29 cellular contexts compared by ENCODE assay signal in the genomic region with DNA sequence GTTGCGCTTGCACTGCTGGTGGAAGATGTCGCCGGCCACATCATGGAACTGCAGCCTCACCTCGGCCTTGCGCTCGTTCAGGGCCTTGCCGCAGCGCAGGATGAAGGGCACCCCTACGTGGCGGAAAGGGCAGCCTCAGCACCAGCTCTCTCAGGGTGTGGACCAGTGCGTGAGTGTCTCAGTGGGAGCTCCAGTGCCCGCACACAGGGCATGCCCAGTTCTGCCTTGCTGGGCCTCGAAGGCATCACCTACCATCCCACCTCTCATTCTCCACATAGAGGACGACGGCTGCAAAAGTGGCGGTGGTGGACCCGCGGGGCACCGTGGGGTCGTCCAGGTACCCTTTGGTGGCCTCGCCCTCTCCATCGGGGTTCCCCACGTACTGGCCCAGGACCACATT.
"Had no signal": no experiment of that assay in that cellular context is flagged by ENCODE, and none has a peak within 500 bp of the region (broad histone marks: within the 10 kb centered on the region; RNA-seq: fewer than 3 reads in every experiment).

No MANE protein-coding gene starts in this region.

- H3K27ac ChIP-seq: adrenal gland, body of pancreas, esophagus squamous epithelium, gastroesophageal sphincter had no signal

- ATAC-seq: activated CD4-positive, alpha-beta T cell treated with anti-CD3 and anti-CD28 coated beads for 36 hours; activated CD8-positive, alpha-beta memory T cell treated with anti-CD3 and anti-CD28 coated beads, Interleukin-2, amount 10 ng/mL, durations not matched to agents 7 days and 5 days; activated CD8-positive, alpha-beta T cell treated with anti-CD3 and anti-CD28 coated beads, Interleukin-2, amount 10 ng/mL, durations not matched to agents 7 days and 5 days; activated naive CD8-positive, alpha-beta T cell treated with anti-CD3 and anti-CD28 coated beads, Interleukin-2, amount 50 U/mL, for 24 hours; body of pancreas; effector memory CD8-positive, alpha-beta T cell; gastroesophageal sphincter had no signal

- H3K27me3 ChIP-seq: adrenal gland, body of pancreas, esophagus squamous epithelium, gastroesophageal sphincter had no signal

- H3K4me3 ChIP-seq: adrenal gland, body of pancreas, coronary artery, esophagus squamous epithelium, gastroesophageal sphincter had no signal

- DNase-seq: activated CD4-positive, alpha-beta memory T cell treated with anti-CD3 and anti-CD28 coated beads for 36 hours; activated CD4-positive, alpha-beta T cell treated with anti-CD3 and anti-CD28 coated beads for 36 hours; activated CD4-positive, alpha-beta T cell treated with anti-CD3 and anti-CD28 coated beads, Interleukin-2, amount 10 ng/mL, durations not matched to agents 24 days and 14 days; activated CD4-positive, CD25-positive, alpha-beta regulatory T cell; activated CD4-positive, CD25-positive, alpha-beta regulatory T cell treated with anti-CD3 and anti-CD28 coated beads, Interleukin-2, amount 50 U/mL, for 72 hours; activated CD8-positive, alpha-beta memory T cell treated with anti-CD3 and anti-CD28 coated beads, Interleukin-2, amount 10 ng/mL, durations not matched to agents 7 days and 5 days; activated CD8-positive, alpha-beta memory T cell treated with anti-CD3 and anti-CD28 coated beads, Interleukin-2, amount 50 U/mL, for 4 hours; activated CD8-positive, alpha-beta T cell treated with anti-CD3 and anti-CD28 coated beads, Interleukin-2, amount 10 ng/mL, durations not matched to agents 7 days and 5 days; activated effector memory CD4-positive, alpha-beta T cell treated with anti-CD3 and anti-CD28 coated beads, Interleukin-2, amount 50 U/mL, for 16 hours; activated naive CD4-positive, alpha-beta T cell treated with anti-CD3 and anti-CD28 coated beads for 36 hours; activated naive CD8-positive, alpha-beta T cell treated with anti-CD3 and anti-CD28 coated beads for 36 hours; activated naive CD8-positive, alpha-beta T cell treated with anti-CD3 and anti-CD28 coated beads, Interleukin-2, amount 50 U/mL, for 24 hours; activated T-cell treated with anti-CD3 and anti-CD28 coated beads, Interleukin-2, amount 50 U/mL, for 1 hour; activated T-cell treated with anti-CD3 and anti-CD28 coated beads, Interleukin-2, amount 50 U/mL, for 48 hours; adrenal gland; amygdala; aorta; body of pancreas; central memory CD4-positive, alpha-beta T cell; cerebellar nuclear complex; dermis blood vessel endothelial cell; effector CD4-positive, alpha-beta T cell; effector memory CD8-positive, alpha-beta T cell; erythroblast; esophagus squamous epithelium; foreskin melanocyte; T-helper 2 cell had no signal

- H3K9me3 ChIP-seq: adrenal gland, body of pancreas, esophagus squamous epithelium, gastroesophageal sphincter had no signal
